In genomic region chr4:2932951-2933565, GRCh38 we compare ENCODE assay signal across 8 cellular contexts. TPM values are rescaled to one million over a fixed set of nuclear protein-coding genes. Genes with fewer than 3 reads are reported as not detected.
DNase-seq lines count a peak whose midpoint lies in the region; ATAC-seq, FAIRE-seq and TF ChIP-seq lines count a peak whose summit lies in the region.

No MANE protein-coding gene starts in this region.

- TF ChIP-seq CTCF in ascending aorta (IDR thresholded peaks at IDR 0.05) (no peak), right lobe of liver (IDR thresholded peaks at IDR 0.05) (no peak), GM13977 (IDR thresholded peaks at IDR 0.05; ENCODE audit: extremely low read depth, insufficient read depth, missing control alignments) (no peak)

- H3K27ac ChIP-seq in ascending aorta (peak overlapping the region; percentile 77 to 79), right lobe of liver (no peak overlapping the region), urinary bladder (ENCODE audit: low read depth) (peak overlapping the region; percentile 70)

- no CpG with 5 or more reads among the region's 15 CpGs for WGBS in right lobe of liver (ENCODE audit: insufficient coverage, low coverage, low lambda C conversion rate, missing lambda C conversion rate)
- 71% methylated on average over 15 of the region's 15 CpGs for WGBS in urinary bladder

- in situ Hi-C loops in GM13977 (cut with MboI; ENCODE audit: low pct_unique_long_range_greater_than_20kb, low sequenced_read_pairs, unreplicated experiment), result loop anchor here (10.0 kb wide), 1 partner anchor 158 kb away; no protein-coding TSS in a partner anchor

- no peak for ATAC-seq in Right ventricle myocardium superior (ENCODE audit: poor library complexity)
- no peak for ATAC-seq in left cardiac atrium
- ATAC-seq in right lobe of liver, result no peak

- H3K4me3 ChIP-seq in ascending aorta (peak overlapping the region; percentile 59 to 76), right lobe of liver (no peak overlapping the region), urinary bladder (ENCODE audit: low read depth, low read length) (no peak overlapping the region)

- intact Hi-C loops in Right ventricle myocardium superior (cut with DNase I) (loop anchor here (10.0 kb wide), 1 partner anchor 168 kb away; no protein-coding TSS in a partner anchor), left cardiac atrium (cut with DNase I) (loop anchor here in 1 of 2 donors (10.0 kb wide), 2 partner anchors 88 to 168 kb away; partner anchors contain the start of gene ADD1), ascending aorta (cut with DNase I) (loop anchor here (10.0 kb wide), 1 partner anchor 468 kb away; the partner anchor contains the start of gene RNF4), right lobe of liver (cut with DNase I) (loop anchor here in 1 of 2 donors (10.0 kb wide), 1 partner anchor 168 kb away; no protein-coding TSS in a partner anchor)

- peaks cover 26 to 48% of the 10 kb centered on the region in 2 donors for H3K36me3 ChIP-seq in ascending aorta
- peaks cover 0 to 15% (median 5%) of the 10 kb centered on the region in 4 donors for H3K36me3 ChIP-seq in right lobe of liver
- H3K36me3 ChIP-seq in urinary bladder (ENCODE audit: insufficient read depth), result no peaks in the 10 kb centered on the region

- H3K4me1 ChIP-seq in ascending aorta, result peaks cover 0 to 21% of the 10 kb centered on the region in 2 donors
- peaks cover 0 to 18% (median 3%) of the 10 kb centered on the region in 4 donors for H3K4me1 ChIP-seq in right lobe of liver
- no peaks in the 10 kb centered on the region for H3K4me1 ChIP-seq in urinary bladder (ENCODE audit: insufficient read depth)

- no peak for FAIRE-seq in GM19239 (lab: Jason Lieb, UNC)

- H3K9me3 ChIP-seq in ascending aorta, result no peaks in the 10 kb centered on the region
- no peaks in the 10 kb centered on the region for H3K9me3 ChIP-seq in right lobe of liver

- H3K27me3 ChIP-seq in ascending aorta, result no peaks in the 10 kb centered on the region
- H3K27me3 ChIP-seq in right lobe of liver, result no peaks in the 10 kb centered on the region

- TF ChIP-seq POLR2A in right lobe of liver (IDR thresholded peaks at IDR 0.05), result no peak

- DNase-seq in Right ventricle myocardium superior (peak; percentile 51), left cardiac atrium (no peak), ascending aorta (ENCODE audit: low spot score in 2 of 2) (no peak), right lobe of liver (peak in 2 of 3 donors; percentile 58), GM19239 (ENCODE audit: insufficient read length, low spot score) (no peak), GM13977 (ENCODE audit: low spot score) (no peak)
- DNase-seq in NK-92 treated with Interleukin-12 subunit alpha and Interleukin-12 subunit beta, amount 100 ng/mL, for 24 hours (lab: John Stamatoyannopoulos, UW), result no peak

RNA-seq across cellular contexts. Expression of gene NOP14, which starts 30.1 kb away (rescaled TPM):
- total RNA-seq in Right ventricle myocardium superior (20.7 TPM), left cardiac atrium (10 to 100 TPM; 14.4 to 22.9 TPM), ascending aorta (12.3 TPM), right lobe of liver (10 to 100 TPM; 16.1 to 24.7 (median 19.5) TPM), urinary bladder (11.3 TPM)
- 17.0 TPM for polyA plus RNA-seq in urinary bladder

RNA-seq across cellular contexts. Expression of gene GRK4, which starts 30.3 kb away (rescaled TPM):
- 8.8 TPM for total RNA-seq in Right ventricle myocardium superior
- 10 to 100 TPM in 1 of 2 donors, 1 to 10 TPM in 1; 8.5 to 11.5 TPM for total RNA-seq in left cardiac atrium
- total RNA-seq in ascending aorta, result 1.9 TPM
- 1 to 10 TPM; 1.0 to 4.3 (median 2.8) TPM for total RNA-seq in right lobe of liver
- 9.9 TPM for total RNA-seq in urinary bladder
- 3.1 TPM for polyA plus RNA-seq in urinary bladder

Comparison
In these comparisons a context has a peak if more than half of its experiments do, and no peak if none do; other contexts are left out.
1. DNase-seq: peak in Right ventricle myocardium superior (single experiment) and right lobe of liver (2 of 3); none in left cardiac atrium (single experiment), ascending aorta (0 of 2), GM19239 (single experiment), GM13977 (single experiment) and NK-92 treated with Interleukin-12 subunit alpha and Interleukin-12 subunit beta, amount 100 ng/mL, for 24 hours (single experiment).
2. H3K27ac ChIP-seq: peak in ascending aorta (2 of 2) and urinary bladder (single experiment); none in right lobe of liver (0 of 3).
3. H3K4me3 ChIP-seq: peak in ascending aorta (2 of 2); none in right lobe of liver (0 of 3) and urinary bladder (single experiment).